In the genomic region with DNA sequence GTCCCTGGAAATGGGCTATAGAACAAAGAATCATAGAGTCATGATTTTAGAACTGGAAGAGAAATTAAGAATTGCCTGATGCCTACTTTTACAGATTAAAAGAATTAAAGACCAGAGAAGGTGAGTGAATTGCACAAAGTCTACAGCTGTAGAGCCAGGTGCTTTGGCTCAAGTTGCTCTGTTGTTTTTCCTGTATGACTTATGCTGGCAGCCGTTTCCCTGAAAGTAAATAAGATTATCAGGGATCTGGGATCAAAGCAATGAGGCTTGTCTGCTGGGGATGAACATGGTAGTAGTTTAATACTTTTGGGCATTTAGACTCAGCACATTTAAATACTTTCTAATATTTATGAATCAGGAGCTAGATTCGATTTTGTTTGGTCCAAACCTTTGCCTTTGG, we compare ENCODE assay signal across 31 cellular contexts.
DNase-seq lines count a peak whose midpoint lies in the region; ATAC-seq, FAIRE-seq and TF ChIP-seq lines count a peak whose summit lies in the region.
"Had no signal": no experiment of that assay in that cellular context is flagged by ENCODE, and none has a peak within 500 bp of the region (broad histone marks: within the 10 kb centered on the region; RNA-seq: fewer than 3 reads in every experiment).

No MANE protein-coding gene starts in this region.

- intact Hi-C loops in mucosa of descending colon (cut with DNase I, micrococcal nuclease) = no loop called here

- H3K4me3 Mint-ChIP-seq in astrocyte (ENCODE audit: unreplicated experiment) = no peak overlapping the region
- H3K4me3 Mint-ChIP-seq: B cell; brain; CD8-positive, alpha-beta T cell; naive B cell; stimulated activated naive CD8-positive, alpha-beta T cell treated with anti-CD3 and anti-CD28 coated beads, Interleukin-15, amount 100 ng/mL, for 72 hours; T-helper 17 cell had no signal

- no peak overlapping the region for H3K9ac ChIP-seq in astrocyte (ENCODE audit: low read length)
- H3K9ac ChIP-seq: KMS-11, SK-N-SH had no signal

- no peaks in the 10 kb centered on the region for H3K36me3 Mint-ChIP-seq in astrocyte (ENCODE audit: low read depth, unreplicated experiment)
- H3K36me3 Mint-ChIP-seq: CD8-positive, alpha-beta T cell; naive B cell had no signal

- no peaks in the 10 kb centered on the region for H4K20me1 ChIP-seq in astrocyte (ENCODE audit: insufficient read depth, low read length)

- no peaks in the 10 kb centered on the region for H3K79me2 ChIP-seq in astrocyte (ENCODE audit: insufficient read depth, low read length)

- peak overlapping the region; percentile 71 for H3K27ac Mint-ChIP-seq in astrocyte (ENCODE audit: unreplicated experiment)
- H3K27ac Mint-ChIP-seq: B cell; CD8-positive, alpha-beta T cell; naive B cell; stimulated activated naive CD8-positive, alpha-beta T cell treated with anti-CD3 and anti-CD28 coated beads, Interleukin-15, amount 100 ng/mL, for 72 hours; T-helper 17 cell had no signal

- H3K4me3 ChIP-seq in astrocyte (ENCODE audit: insufficient read depth, low read depth, low read length) (no peak overlapping the region), mucosa of descending colon (no peak overlapping the region)
- H3K4me3 ChIP-seq: HAP-1, skin epidermis, tibial nerve had no signal

- no peak overlapping the region for H2AFZ ChIP-seq in astrocyte (ENCODE audit: low read depth, low read length)

- no peaks in the 10 kb centered on the region for H3K27me3 ChIP-seq in astrocyte (ENCODE audit: insufficient read depth, low read length)
- H3K27me3 ChIP-seq: tibial nerve had no signal

- H3K4me1 ChIP-seq in astrocyte (ENCODE audit: insufficient read depth, low read length) = peaks cover 29% of the 10 kb centered on the region
- H3K4me1 ChIP-seq in mucosa of descending colon (ENCODE audit: low read depth) = no peaks in the 10 kb centered on the region
- H3K4me1 ChIP-seq: HAP-1 had no signal

- ATAC-seq in mucosa of descending colon (peak; percentile 46), GM19035 (IDR thresholded peaks at IDR 0.05; ENCODE audit: unreplicated experiment) (no peak)
- ATAC-seq: CD8-positive, alpha-beta T cell; left ventricle myocardium superior; stimulated activated naive CD8-positive, alpha-beta T cell treated with anti-CD3 and anti-CD28 coated beads, Interleukin-15, amount 100 ng/mL, for 72 hours; T-helper 17 cell had no signal

- H3K27ac ChIP-seq in astrocyte (ENCODE audit: low read depth, low read length) = peak overlapping the region; percentile 84
- H3K27ac ChIP-seq: KMS-11, skin epidermis, tibial nerve had no signal

- H3K4me1 Mint-ChIP-seq in astrocyte (ENCODE audit: low read depth, unreplicated experiment) = peaks cover 54% of the 10 kb centered on the region
- H3K4me1 Mint-ChIP-seq: B cell; naive B cell; stimulated activated naive CD8-positive, alpha-beta T cell treated with anti-CD3 and anti-CD28 coated beads, Interleukin-15, amount 100 ng/mL, for 72 hours; T-helper 17 cell had no signal

- no peaks in the 10 kb centered on the region for H3K27me3 Mint-ChIP-seq in astrocyte (ENCODE audit: low read depth, unreplicated experiment)
- H3K27me3 Mint-ChIP-seq: B cell; brain; naive B cell; stimulated activated naive CD8-positive, alpha-beta T cell treated with anti-CD3 and anti-CD28 coated beads, Interleukin-15, amount 100 ng/mL, for 72 hours; T-helper 17 cell had no signal

- peak overlapping the region; percentile 2 for H3K4me2 ChIP-seq in astrocyte (ENCODE audit: low read length)
- H3K4me2 ChIP-seq: KMS-11, SK-N-SH had no signal

- no peaks in the 10 kb centered on the region for H3K9me3 Mint-ChIP-seq in astrocyte (ENCODE audit: unreplicated experiment)
- H3K9me3 Mint-ChIP-seq: brain; CD8-positive, alpha-beta T cell; naive B cell; stimulated activated naive CD8-positive, alpha-beta T cell treated with anti-CD3 and anti-CD28 coated beads, Interleukin-15, amount 100 ng/mL, for 72 hours had no signal

- TF ChIP-seq CTCF in astrocyte (IDR thresholded peaks at IDR 0.05; ENCODE audit: insufficient read depth, low read depth, low read length) = no peak
- TF ChIP-seq CTCF in mucosa of descending colon (IDR thresholded peaks at IDR 0.05) = no peak

- peak; percentile 6 for DNase-seq in NCI-H510A treated with DMSO at 0.1 percent for 48 hours (lab: John Stamatoyannopoulos, UW)
- no peak for DNase-seq in NCI-H510A (lab: John Stamatoyannopoulos, UW)
- peak; percentile 25 for DNase-seq in astrocyte (ENCODE audit: low read depth)
- DNase-seq in mucosa of descending colon = peak in 1 of 3 donors; percentile 16
- no peak for DNase-seq in NOMO-1 (lab: John Stamatoyannopoulos, UW; ENCODE audit: unreplicated experiment in 2 of 2)
- DNase-seq in HuH-7.5 (ENCODE audit: low spot score) = no peak
- DNase-seq: activated CD4-positive, alpha-beta T cell treated with anti-CD3 and anti-CD28 coated beads for 4 hours; activated naive CD4-positive, alpha-beta T cell; activated T-cell treated with anti-CD3 and anti-CD28 coated beads, Interleukin-2, amount 50 U/mL, for 48 hours; CD8-positive, alpha-beta T cell; DMS79 treated with DMSO at 0.1 percent for 48 hours; GF-D8; glutamatergic neuron; left ventricle myocardium superior; naive B cell; NCI-H1436; NCI-H69; occipital lobe; SK-N-SH; stimulated activated CD4-positive, alpha-beta T cell treated with anti-CD3 and anti-CD28 coated beads, Interleukin-1b, Interleukin-23, amount 100 ng/mL, for 48 hours; stimulated activated CD8-positive, alpha-beta memory T cell treated with anti-CD3 and anti-CD28 coated beads, Interleukin-4, amount 100 ng/mL, for 48 hours; stimulated activated naive CD8-positive, alpha-beta T cell treated with anti-CD3 and anti-CD28 coated beads, Interleukin-15, amount 100 ng/mL, for 72 hours; T-helper 17 cell had no signal

- H3K36me3 ChIP-seq in astrocyte (ENCODE audit: insufficient read depth, low read length) (no peaks in the 10 kb centered on the region), mucosa of descending colon (ENCODE audit: low read depth) (no peaks in the 10 kb centered on the region)
- H3K36me3 ChIP-seq: HAP-1 had no signal

- no peaks in the 10 kb centered on the region for H3K9me3 ChIP-seq in astrocyte (ENCODE audit: insufficient read depth, low read depth, low read length)
- no peaks in the 10 kb centered on the region for H3K9me3 ChIP-seq in mucosa of descending colon
- H3K9me3 ChIP-seq: HAP-1, SK-N-SH, tibial nerve had no signal

- no peak for FAIRE-seq in astrocyte (lab: Jason Lieb, UNC)
- FAIRE-seq: islet of Langerhans had no signal

Comparison
In these comparisons a context has a peak if more than half of its experiments do, and no peak if none do; other contexts are left out.
1. DNase-seq: peak in NCI-H510A treated with DMSO at 0.1 percent for 48 hours (single experiment) and astrocyte (single experiment); none in NCI-H510A (single experiment), NOMO-1 (0 of 2) and HuH-7.5 (single experiment).